8 cellular contexts compared by ENCODE assay signal in the genomic region with DNA sequence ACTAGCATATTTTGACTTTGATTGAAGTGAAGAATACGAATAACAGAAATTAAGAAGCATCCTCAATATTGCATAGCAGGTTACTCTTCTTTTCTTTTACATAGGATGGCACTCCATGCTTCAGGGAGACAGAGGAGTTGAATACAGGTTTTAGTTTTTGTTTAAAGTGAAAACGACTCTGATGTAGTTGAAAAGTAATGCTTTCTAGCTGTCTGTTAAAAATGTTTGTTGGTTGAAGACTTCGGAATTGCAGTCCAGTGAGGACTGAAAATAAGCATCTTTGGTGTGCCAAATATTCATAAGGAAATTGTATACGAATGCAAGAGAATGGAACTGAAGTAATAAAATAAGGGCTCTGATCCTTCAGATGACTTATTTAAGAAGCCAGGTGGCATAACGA. TPM values are rescaled to one million over a fixed set of nuclear protein-coding genes. Genes with fewer than 3 reads are reported as not detected.
DNase-seq lines count a peak whose midpoint lies in the region; ATAC-seq and TF ChIP-seq lines count a peak whose summit lies in the region.

No MANE protein-coding gene starts in this region.

- H3K36me3 Mint-ChIP-seq in CD14-positive monocyte, result peaks cover 4 to 7% of the 10 kb centered on the region in 2 donors
- no peaks in the 10 kb centered on the region for H3K36me3 Mint-ChIP-seq in neural progenitor cell

- peaks cover 5% of the 10 kb centered on the region for H3F3A ChIP-seq in neural progenitor cell (ENCODE audit: low read depth)

- H3K27me3 Mint-ChIP-seq in CD14-positive monocyte (ENCODE audit: low read depth in 3 of 3) (peaks cover 37 to 47% (median 41%) of the 10 kb centered on the region in 3 donors), neural progenitor cell (ENCODE audit: insufficient read depth, low read depth) (peaks cover 20% of the 10 kb centered on the region)

- peak overlapping the region; percentile 98 for H3K4me2 ChIP-seq in neural progenitor cell

- intact Hi-C loops in CD14-positive monocyte (cut with micrococcal nuclease), result no loop called here

- no peak for ATAC-seq in HG03442 (IDR thresholded peaks at IDR 0.05; ENCODE audit: unreplicated experiment)
- no peak for ATAC-seq in HG03342 (IDR thresholded peaks at IDR 0.05; ENCODE audit: unreplicated experiment)

- no peaks in the 10 kb centered on the region for H3K79me2 ChIP-seq in neural progenitor cell (ENCODE audit: low read depth)

- peak overlapping the region; percentile 87 for H2AFZ ChIP-seq in neural progenitor cell (replicated peaks)

- DNase-seq in CD14-positive monocyte (ENCODE audit: low spot score) (no peak), MG63 (no peak), neural progenitor cell (ENCODE audit: low spot score) (no peak), ureter (ENCODE audit: low spot score) (no peak), SHP77 treated with DMSO at 0.1 percent for 48 hours (lab: John Stamatoyannopoulos, UW) (no peak)

- peak overlapping the region; percentile 47 for H3K4me3 ChIP-seq in MG63
- peak overlapping the region; percentile 81 to 84 for H3K4me3 ChIP-seq in duodenal mucosa (ENCODE audit: low read depth in 1 of 2, low read length in 2 of 2)
- peak overlapping the region; percentile 76 for H3K4me3 ChIP-seq in neural progenitor cell

- TF ChIP-seq CTCF in CD14-positive monocyte (IDR thresholded peaks at IDR 0.05) (no peak), neural progenitor cell (IDR thresholded peaks at IDR 0.05) (no peak)

- H3K27ac ChIP-seq in duodenal mucosa (ENCODE audit: low read depth, low read length), result no peak overlapping the region
- H3K27ac ChIP-seq in neural progenitor cell, result no peak overlapping the region

- no peaks in the 10 kb centered on the region for H3K36me3 ChIP-seq in MG63
- no peaks in the 10 kb centered on the region for H3K36me3 ChIP-seq in duodenal mucosa (ENCODE audit: control insufficient read depth in 1 of 2, insufficient read depth in 2 of 2, low read length in 2 of 2)
- no peaks in the 10 kb centered on the region for H3K36me3 ChIP-seq in neural progenitor cell

- H3K27me3 ChIP-seq in MG63, result peaks cover 28% of the 10 kb centered on the region
- peaks cover 2 to 9% of the 10 kb centered on the region in 2 donors for H3K27me3 ChIP-seq in duodenal mucosa (ENCODE audit: control insufficient read depth in 1 of 2, insufficient read depth in 2 of 2, low read length in 2 of 2)
- peaks cover 52% of the 10 kb centered on the region for H3K27me3 ChIP-seq in neural progenitor cell

- peak overlapping the region; percentile 71 to 90 for H3K4me3 Mint-ChIP-seq in CD14-positive monocyte
- peak overlapping the region; percentile 85 for H3K4me3 Mint-ChIP-seq in neural progenitor cell

- H3K9me3 Mint-ChIP-seq in CD14-positive monocyte (peaks cover 0 to 6% (median 0%) of the 10 kb centered on the region in 7 donors), neural progenitor cell (peaks cover 3% of the 10 kb centered on the region)

- H4K20me1 ChIP-seq in neural progenitor cell (ENCODE audit: low read depth), result no peaks in the 10 kb centered on the region

- peaks cover 5 to 7% of the 10 kb centered on the region in 2 donors for H3K4me1 ChIP-seq in duodenal mucosa (ENCODE audit: control insufficient read depth in 1 of 2, insufficient read depth in 2 of 2, low read length in 2 of 2)
- H3K4me1 ChIP-seq in neural progenitor cell, result peaks cover 10% of the 10 kb centered on the region

- peak overlapping the region; percentile 49 to 50 for H3K9ac ChIP-seq in duodenal mucosa (ENCODE audit: low read depth in 1 of 2, low read length in 2 of 2)
- H3K9ac ChIP-seq in neural progenitor cell, result no peak overlapping the region

- H3K27ac Mint-ChIP-seq in CD14-positive monocyte (no peak overlapping the region), neural progenitor cell (no peak overlapping the region)

- H3K9me3 ChIP-seq in MG63 (no peaks in the 10 kb centered on the region), duodenal mucosa (ENCODE audit: control insufficient read depth in 1 of 2, low read length in 2 of 2) (no peaks in the 10 kb centered on the region), neural progenitor cell (ENCODE audit: low read depth) (no peaks in the 10 kb centered on the region)

- H3K4me1 Mint-ChIP-seq in CD14-positive monocyte (peaks cover 18% of the 10 kb centered on the region), neural progenitor cell (peaks cover 18% of the 10 kb centered on the region)

RNA-seq across cellular contexts. Expression of a gene that starts 0.6 kb away (rescaled TPM):
- under 1 TPM; 0.05 to 0.15 TPM for polyA plus RNA-seq in CD14-positive monocyte
- 0.40 and 1.5 TPM in 2 replicates for total RNA-seq in MG63 (2014; rRNA removed; shearing (Covaris generic); ENCODE audit: low replicate concordance)
- 4.3 and 4.8 TPM in 2 replicates for total RNA-seq in neural progenitor cell (ENCODE audit: low replicate concordance)
- 1.8 TPM for total RNA-seq in ureter
